Comparison of ENCODE assay signal across 9 cellular contexts in genomic region chr16:2753523-2754020, GRCh38. TPM values are rescaled to one million over a fixed set of nuclear protein-coding genes. Genes with fewer than 3 reads are reported as not detected.
DNase-seq lines count a peak whose midpoint lies in the region; ATAC-seq, FAIRE-seq and TF ChIP-seq lines count a peak whose summit lies in the region.
"Had no signal": no experiment of that assay in that cellular context is flagged by ENCODE, and none has a peak within 500 bp of the region (broad histone marks: within the 10 kb centered on the region; RNA-seq: fewer than 3 reads in every experiment).

No MANE protein-coding gene starts in this region.

- H3K4me1 ChIP-seq in SJSA1 (replicated peaks), result peaks cover 17% of the 10 kb centered on the region
- H3K4me1 ChIP-seq in fibroblast of lung (ENCODE audit: control insufficient read depth, extremely low read depth, insufficient read depth, low read length), result no peaks in the 10 kb centered on the region
- peaks cover 10 to 24% (median 23%) of the 10 kb centered on the region in 3 donors for H3K4me1 ChIP-seq in pancreas

- ATAC-seq in pancreas (peak in 1 of 4 donors; percentile 5), HG03196 (IDR thresholded peaks at IDR 0.05; ENCODE audit: unreplicated experiment) (no peak), left lobe of liver (no peak)

- FAIRE-seq in pancreas (lab: Jason Lieb, UNC), result no peak
- FAIRE-seq: TTC549 had no signal

- DNase-seq in GM12864 (ENCODE audit: low read depth) (no peak), SJSA1 (ENCODE audit: low read depth in 1 of 2, low spot score in 2 of 2) (no peak), fibroblast of lung (ENCODE audit: low read depth in 2 of 2) (peak in 1 of 2 donors; percentile 25), pancreas (no peak), Kasumi-1 (lab: John Stamatoyannopoulos, UW) (no peak), left lobe of liver (ENCODE audit: low spot score) (no peak), GM13977 (ENCODE audit: low spot score) (no peak)

- H3K27me3 ChIP-seq in SJSA1 (replicated peaks), result no peaks in the 10 kb centered on the region
- H3K27me3 ChIP-seq in fibroblast of lung (ENCODE audit: control insufficient read depth, insufficient read depth, low read length), result no peaks in the 10 kb centered on the region
- no peaks in the 10 kb centered on the region for H3K27me3 ChIP-seq in pancreas

- H3K4me2 ChIP-seq in fibroblast of lung (ENCODE audit: extremely low read depth, insufficient read depth, low read length), result peak overlapping the region; percentile 94

- TF ChIP-seq CTCF in GM12864 (IDR thresholded peaks at IDR 0.05; ENCODE audit: low read depth, low read length, missing control alignments) (no peak), fibroblast of lung (conservative IDR thresholded peaks at IDR 0.05 in 1 of 2, IDR thresholded peaks at IDR 0.05 in 1 of 2; ENCODE audit: low read depth in 1 of 2, low read length in 2 of 2) (no peak), pancreas (IDR thresholded peaks at IDR 0.05) (no peak), GM13977 (IDR thresholded peaks at IDR 0.05; ENCODE audit: extremely low read depth, insufficient read depth, missing control alignments) (no peak)

- H3K9ac ChIP-seq in fibroblast of lung (ENCODE audit: insufficient read depth, low read length), result peak overlapping the region; percentile 98

- no peaks in the 10 kb centered on the region; the same call in 1 of the 2 replicates for H3K9me3 ChIP-seq in SJSA1 (replicated peaks)
- H3K9me3 ChIP-seq in fibroblast of lung (ENCODE audit: control insufficient read depth, insufficient read depth, low read depth, low read length), result no peaks in the 10 kb centered on the region
- H3K9me3 ChIP-seq in pancreas, result no peaks in the 10 kb centered on the region

- WGBS in pancreas, 2 donors, result 1% methylated on average over 17 of the region's 17 CpGs

- H3K27ac ChIP-seq in SJSA1 (peak overlapping the region; percentile 99), fibroblast of lung (ENCODE audit: insufficient read depth, low read length) (peak overlapping the region; percentile 100), pancreas (peak overlapping the region; percentile 98 to 99 (median 98))

- intact Hi-C loops in pancreas (cut with DNase I), result no loop called here

- no peak overlapping the region for H2AFZ ChIP-seq in fibroblast of lung (ENCODE audit: low read length)

- H3K79me2 ChIP-seq in fibroblast of lung (ENCODE audit: control insufficient read depth, insufficient read depth, low read length), result peaks cover 56% of the 10 kb centered on the region

- peaks cover 69% of the 10 kb centered on the region for H3K36me3 ChIP-seq in SJSA1
- peaks cover 11% of the 10 kb centered on the region for H3K36me3 ChIP-seq in fibroblast of lung (ENCODE audit: control insufficient read depth, insufficient read depth, low read length)
- H3K36me3 ChIP-seq in pancreas, result peaks cover 2 to 17% (median 16%) of the 10 kb centered on the region in 3 donors

- H4K20me1 ChIP-seq in fibroblast of lung (ENCODE audit: control insufficient read depth, extremely low read depth, insufficient read depth, low read length), result peaks cover 10% of the 10 kb centered on the region

- in situ Hi-C loops in GM13977 (cut with MboI; ENCODE audit: low pct_unique_long_range_greater_than_20kb, low sequenced_read_pairs, unreplicated experiment), result no loop called here

- H3K4me3 ChIP-seq in GM12864 (ENCODE audit: low read depth, low read length), result peak overlapping the region; percentile 72
- H3K4me3 ChIP-seq in SJSA1, result peak overlapping the region; percentile 95
- H3K4me3 ChIP-seq in fibroblast of lung (replicated peaks in 1 of 4; ENCODE audit: control extremely low read depth in 1 of 4, insufficient read depth in 1 of 4, low read depth in 3 of 4, low read length in 4 of 4), result peak overlapping the region; percentile 80 to 91 (median 86)
- peak overlapping the region; percentile 52 to 95 (median 56) for H3K4me3 ChIP-seq in pancreas

RNA-seq across cellular contexts. Expression of gene SRRM2, which starts 1.1 kb away (rescaled TPM):
- total RNA-seq in SJSA1 (2014; rRNA removed; shearing (Covaris generic)), result 45.0 and 49.1 TPM in 2 replicates
- 43.9 and 74.3 TPM in 2 replicates for total RNA-seq in fibroblast of lung
- 55.2 and 85.6 TPM in 2 replicates for polyA plus RNA-seq in fibroblast of lung
- 202 and 242 TPM in 2 replicates for polyA plus RNA-seq in fibroblast of lung (2012)
- polyA minus RNA-seq in fibroblast of lung (ENCODE audit: low replicate concordance), result 605 and 812 TPM in 2 replicates
- 100 to 1,000 TPM; 244 to 448 (median 301) TPM for total RNA-seq in pancreas
- polyA plus RNA-seq in pancreas, result 1,000 to 10,000 TPM in 1 of 2 donors, 100 to 1,000 TPM in 1; 850 to 1,932 TPM
- 378 TPM for total RNA-seq in left lobe of liver

RNA-seq across cellular contexts. Expression of gene ELOB, which starts 23.5 kb away (rescaled TPM):
- 311 and 727 TPM in 2 replicates for total RNA-seq in SJSA1 (2014; rRNA removed; shearing (Covaris generic))
- total RNA-seq in fibroblast of lung (227 and 436 TPM in 2 replicates), pancreas (100 to 1,000 TPM in 2 of 6 donors, 10 to 100 TPM in 4; 69.9 to 107 (median 95.0) TPM), left lobe of liver (117 TPM)
- polyA plus RNA-seq in fibroblast of lung (124 and 165 TPM in 2 replicates), pancreas (100 to 1,000 TPM; 157 to 318 TPM)
- polyA plus RNA-seq in fibroblast of lung (2012), result 430 and 601 TPM in 2 replicates
- polyA minus RNA-seq in fibroblast of lung (ENCODE audit: low replicate concordance), result 180 and 196 TPM in 2 replicates

RNA-seq across cellular contexts. Expression of gene PRSS27, which starts 33.5 kb away (rescaled TPM):
- 0.37 TPM in 1 of 2 replicates, not detected in the other for total RNA-seq in SJSA1 (2014; rRNA removed; shearing (Covaris generic))
- total RNA-seq in fibroblast of lung (1.0 and 1.2 TPM in 2 replicates), pancreas (under 1 TPM; 0.22 to 0.69 (median 0.50) TPM), left lobe of liver (0.45 TPM)
- polyA plus RNA-seq in fibroblast of lung (0.16 and 0.24 TPM in 2 replicates), pancreas (1 to 10 TPM; 2.0 to 2.1 TPM)
- 0.38 and 0.57 TPM in 2 replicates for polyA plus RNA-seq in fibroblast of lung (2012)
- 0.11 TPM in 1 of 2 replicates, not detected in the other for polyA minus RNA-seq in fibroblast of lung (ENCODE audit: low replicate concordance)

RNA-seq across cellular contexts. Expression of gene PRSS33, which starts 33.8 kb away (rescaled TPM):
- total RNA-seq in SJSA1 (2014; rRNA removed; shearing (Covaris generic)), result not detected in 2 replicates
- total RNA-seq in fibroblast of lung, result not detected in 2 replicates
- not detected in 2 replicates for polyA plus RNA-seq in fibroblast of lung
- not detected in 2 replicates for polyA plus RNA-seq in fibroblast of lung (2012)
- not detected in 2 replicates for polyA minus RNA-seq in fibroblast of lung (ENCODE audit: low replicate concordance)
- total RNA-seq in pancreas, result not detected
- under 1 TPM in 1 of 2 donors, not detected in 1; 0.05 TPM for polyA plus RNA-seq in pancreas
- total RNA-seq in left lobe of liver, result not detected

RNA-seq across cellular contexts. Expression of gene PRSS41, which starts 44.7 kb away (rescaled TPM):
- not detected in 2 replicates for total RNA-seq in SJSA1 (2014; rRNA removed; shearing (Covaris generic))
- total RNA-seq in fibroblast of lung (not detected in 2 replicates), pancreas (not detected), left lobe of liver (not detected)
- polyA plus RNA-seq in fibroblast of lung (not detected in 2 replicates), pancreas (not detected)
- not detected in 2 replicates for polyA plus RNA-seq in fibroblast of lung (2012)
- not detected in 2 replicates for polyA minus RNA-seq in fibroblast of lung (ENCODE audit: low replicate concordance)
